ENCODE assay signal across 1 cellular context in the genomic region with DNA sequence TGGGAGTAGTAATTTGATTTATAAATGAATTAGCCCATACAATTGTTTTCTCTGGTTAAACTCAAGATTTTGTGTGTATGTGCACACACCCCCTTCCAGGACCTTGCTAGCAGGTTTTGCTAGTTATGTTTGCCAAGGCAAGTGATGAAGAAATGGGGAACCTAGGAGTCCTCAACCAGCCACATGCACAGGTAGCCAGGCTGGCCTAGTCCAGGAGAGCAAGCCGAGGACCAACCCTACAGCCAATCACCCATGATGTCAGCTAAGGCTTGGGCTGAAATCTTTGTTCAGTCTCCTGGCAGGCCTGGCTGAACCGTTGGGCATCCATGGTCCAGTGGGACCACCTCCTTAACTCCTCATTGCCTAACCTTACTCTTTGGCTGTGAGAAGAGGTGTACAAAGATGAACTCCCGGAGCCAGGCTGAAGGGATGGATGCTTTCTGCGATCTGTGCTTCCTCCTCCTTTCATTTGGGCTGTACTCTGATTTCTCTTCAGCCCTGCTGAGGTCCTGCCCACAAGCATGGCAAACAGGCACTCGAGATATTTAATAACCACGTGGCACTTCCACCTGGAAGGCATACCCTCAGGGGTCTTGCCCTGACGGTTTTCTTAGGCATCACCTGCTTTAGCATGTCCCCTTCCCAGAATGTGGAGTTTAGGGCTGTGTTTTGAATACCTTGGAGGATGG.
TF ChIP-seq lines count a peak whose summit lies in the region.

No MANE protein-coding gene starts in this region.

TF ChIP-seq in IMR-90, 13 proteins besides CTCF, POLR2A, EP300 and RAD21 (continued from another document):
- TF ChIP-seq MXI1 (IDR thresholded peaks at IDR 0.05; ENCODE audit: borderline replicate concordance, low read depth, low read length): no peak
- TF ChIP-seq BHLHE40 (IDR thresholded peaks at IDR 0.05; ENCODE audit: low read depth, low read length): no peak
- TF ChIP-seq SMC3 (IDR thresholded peaks at IDR 0.05; ENCODE audit: low read depth, low read length): no peak
- no peak for TF ChIP-seq FOS (IDR thresholded peaks at IDR 0.05; ENCODE audit: low read depth, low read length)
- no peak for TF ChIP-seq MAFK (IDR thresholded peaks at IDR 0.05; ENCODE audit: low read depth, low read length)
- no peak for TF ChIP-seq ELK1 (IDR thresholded peaks at IDR 0.05; ENCODE audit: borderline replicate concordance, low read depth, low read length)
- TF ChIP-seq CEBPB (IDR thresholded peaks at IDR 0.05; ENCODE audit: low read depth, low read length): no peak
- TF ChIP-seq RFX5 (IDR thresholded peaks at IDR 0.05; ENCODE audit: low read depth, low read length): no peak
- no peak for TF ChIP-seq MAZ (IDR thresholded peaks at IDR 0.05; ENCODE audit: borderline replicate concordance, low read depth, low read length)
- TF ChIP-seq CHD1 (IDR thresholded peaks at IDR 0.05; ENCODE audit: low read depth, low read length): no peak
- no peak for TF ChIP-seq RCOR1 (IDR thresholded peaks at IDR 0.05; ENCODE audit: insufficient replicate concordance, low read length)
